In the genomic region with DNA sequence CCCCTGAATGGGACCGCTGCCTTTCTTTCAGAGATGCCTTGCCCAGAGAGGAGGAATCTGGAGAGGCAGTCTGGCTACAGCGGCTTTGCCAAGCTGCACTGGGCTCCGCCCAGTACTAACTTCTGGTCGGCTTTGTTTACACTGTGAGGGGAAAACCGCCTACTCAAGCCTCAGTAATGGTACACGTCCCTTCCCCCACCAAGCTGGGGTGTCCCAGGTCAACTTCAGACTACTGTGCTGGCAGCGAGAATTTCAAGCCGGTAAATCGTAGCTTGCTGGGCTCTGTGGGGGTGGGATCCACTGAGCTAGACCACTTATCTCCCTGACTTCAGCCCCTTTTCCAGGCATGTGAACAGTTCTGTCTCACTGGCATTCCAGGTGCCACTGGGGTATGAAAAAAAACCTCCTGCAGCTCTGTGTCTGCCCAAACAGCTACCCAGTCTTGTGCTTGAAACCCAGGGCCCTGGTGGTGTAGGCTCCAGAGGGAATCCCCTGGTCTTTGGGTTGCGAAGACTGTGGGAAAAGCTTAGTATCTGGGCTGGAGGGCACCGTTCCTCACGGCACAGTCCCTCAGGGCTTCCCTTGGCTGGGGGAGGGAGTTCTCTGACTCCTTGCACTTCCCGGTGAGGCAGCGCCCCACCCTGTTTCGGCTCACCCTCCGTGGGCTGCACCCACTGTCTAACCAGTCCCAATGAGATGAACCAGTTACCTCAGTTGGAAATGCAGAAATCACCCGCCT, we compare ENCODE assay signal across 10 cellular contexts.
DNase-seq lines count a peak whose midpoint lies in the region; ATAC-seq, FAIRE-seq and TF ChIP-seq lines count a peak whose summit lies in the region.
"Had no signal": no experiment of that assay in that cellular context is flagged by ENCODE, and none has a peak within 500 bp of the region (broad histone marks: within the 10 kb centered on the region; RNA-seq: fewer than 3 reads in every experiment).

No MANE protein-coding gene starts in this region.

- CTCF ChIA-PET in A549 (lab: Yijun Ruan, JAX): interaction anchor here (0.7 kb wide), 2 partner anchors 8 to 527 kb away, joined by 3 read pairs; no protein-coding TSS in a partner anchor

- FAIRE-seq in A549 (lab: Jason Lieb, UNC): no peak

- no peaks in the 10 kb centered on the region; the same call in 1 of the 2 replicates for H3K27me3 Mint-ChIP-seq in HFFc6 (ENCODE audit: insufficient read depth)
- H3K27me3 Mint-ChIP-seq: activated naive CD4-positive, alpha-beta T cell treated with anti-CD3 and anti-CD28 coated beads, Interleukin-2, amount 50 U/mL, for 24 hours had no signal

- H3K9me3 Mint-ChIP-seq in HFFc6: peaks cover 29% of the 10 kb centered on the region

- DNase-seq in A549 (ENCODE audit: low read depth in 1 of 2, low spot score in 1 of 2) (peak in 1 of 2 experiments; percentile 56), HT-29 (ENCODE audit: low spot score) (peak; percentile 61), lower lobe of right lung (peak; percentile 60), HFFc6 (no peak), GM20000 (ENCODE audit: low spot score) (no peak), anterior cingulate cortex (lab: John Stamatoyannopoulos, UW) (no peak)
- DNase-seq: CD8-positive, alpha-beta T cell had no signal

- H3K27ac Mint-ChIP-seq in HFFc6: no peak overlapping the region
- H3K27ac Mint-ChIP-seq: activated naive CD4-positive, alpha-beta T cell treated with anti-CD3 and anti-CD28 coated beads, Interleukin-2, amount 50 U/mL, for 24 hours; CD8-positive, alpha-beta T cell had no signal

- H3K4me1 Mint-ChIP-seq in HFFc6 (ENCODE audit: low read depth): peaks cover 10% of the 10 kb centered on the region
- H3K4me1 Mint-ChIP-seq: activated naive CD4-positive, alpha-beta T cell treated with anti-CD3 and anti-CD28 coated beads, Interleukin-2, amount 50 U/mL, for 24 hours had no signal

- H3K9me3 ChIP-seq in A549 (no peaks in the 10 kb centered on the region), ectodermal cell (ENCODE audit: control insufficient read depth, low read length) (no peaks in the 10 kb centered on the region), lower lobe of right lung (peaks cover 11% of the 10 kb centered on the region)

- H3K36me3 Mint-ChIP-seq in HFFc6 (ENCODE audit: low read depth): peaks cover 39% of the 10 kb centered on the region

- WGBS in A549 (ENCODE audit: missing lambda C conversion rate): 37% methylated on average over 11 of the region's 17 CpGs
- 48 to 49% methylated on average over 17 of the region's 17 CpGs for WGBS in ectodermal cell, 2 experiments

- no peak for TF ChIP-seq POLR2A in A549 (IDR thresholded peaks at IDR 0.05; ENCODE audit: low read length)

- intact Hi-C loops in lower lobe of right lung (cut with DNase I): no loop called here

- no peak overlapping the region for H3K4me3 Mint-ChIP-seq in HFFc6
- H3K4me3 Mint-ChIP-seq: activated naive CD4-positive, alpha-beta T cell treated with anti-CD3 and anti-CD28 coated beads, Interleukin-2, amount 50 U/mL, for 24 hours; CD8-positive, alpha-beta T cell had no signal

- ATAC-seq in A549 (peak; percentile 70 to 96; a peak in 5 of 6 replicates), lower lobe of right lung (peak; percentile 90 to 94), GM19023 (IDR thresholded peaks at IDR 0.05; ENCODE audit: unreplicated experiment) (no peak)
- ATAC-seq: CD8-positive, alpha-beta T cell had no signal

- no peak for TF ChIP-seq RAD21 in A549 (conservative IDR thresholded peaks at IDR 0.05 in 1 of 2, IDR thresholded peaks at IDR 0.05 in 1 of 2)

- H3K4me1 ChIP-seq in A549 (peaks cover 18% of the 10 kb centered on the region; the same call in 2 of the 3 replicates), ectodermal cell (ENCODE audit: control insufficient read depth, insufficient read depth, low read length) (peaks cover 8% of the 10 kb centered on the region), lower lobe of right lung (peaks cover 11% of the 10 kb centered on the region)

- peak overlapping the region; percentile 74 for H3K4me2 ChIP-seq in A549

- peak overlapping the region; percentile 35 for H3K4me3 ChIP-seq in A549
- H3K4me3 ChIP-seq in ectodermal cell (ENCODE audit: insufficient read depth, low read depth, low read length): no peak overlapping the region
- peak overlapping the region; percentile 13 for H3K4me3 ChIP-seq in lower lobe of right lung

- H3K36me3 ChIP-seq in ectodermal cell (ENCODE audit: control insufficient read depth, insufficient read depth, low read length) (no peaks in the 10 kb centered on the region), lower lobe of right lung (no peaks in the 10 kb centered on the region)

- no peak for TF ChIP-seq EP300 in A549 (IDR thresholded peaks at IDR 0.05)

- H3K27ac ChIP-seq in A549 (peak overlapping the region; percentile 65 to 85), ectodermal cell (ENCODE audit: insufficient read depth, low read depth, low read length, poor library complexity, severe bottlenecking) (peak overlapping the region; percentile 60), lower lobe of right lung (no peak overlapping the region)

- no peak for TF ChIP-seq CTCF in A549 (IDR thresholded peaks at IDR 0.05)
- TF ChIP-seq CTCF in lower lobe of right lung (IDR thresholded peaks at IDR 0.05): no peak
- no peak for TF ChIP-seq CTCF in HFFc6 (IDR thresholded peaks at IDR 0.05)
- TF ChIP-seq CTCF in GM20000 (IDR thresholded peaks at IDR 0.05; ENCODE audit: extremely low read depth, missing control alignments): no peak

- H3K27me3 ChIP-seq in ectodermal cell (ENCODE audit: control insufficient read depth, insufficient read depth, low read length, poor library complexity, severe bottlenecking) (no peaks in the 10 kb centered on the region), lower lobe of right lung (ENCODE audit: low read depth) (no peaks in the 10 kb centered on the region)

- POLR2A ChIA-PET in A549 (lab: Yijun Ruan, JAX): interaction anchor here (0.9 kb wide), 1 partner anchor 623 kb away, joined by 4 read pairs; a partner anchor contains a TSS

TF ChIP-seq in A549, 52 proteins besides CTCF, POLR2A, EP300 and RAD21:
- TF ChIP-seq, protein P1, sequence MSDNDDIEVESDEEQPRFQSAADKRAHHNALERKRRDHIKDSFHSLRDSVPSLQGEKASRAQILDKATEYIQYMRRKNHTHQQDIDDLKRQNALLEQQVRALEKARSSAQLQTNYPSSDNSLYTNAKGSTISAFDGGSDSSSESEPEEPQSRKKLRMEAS (IDR thresholded peaks at IDR 0.05): peak; percentile 24; the same call in 1 of the 2 replicates
- TF ChIP-seq MYC (IDR thresholded peaks at IDR 0.05; ENCODE audit: borderline replicate concordance, low read length): no peak

Comparison
In these comparisons a context has a peak if more than half of its experiments do, and no peak if none do; other contexts are left out.
1. DNase-seq: peak in HT-29 (single experiment) and lower lobe of right lung (single experiment); none in HFFc6 (single experiment), GM20000 (single experiment) and anterior cingulate cortex (0 of 58).